Comparison of ENCODE assay signal across 8 cellular contexts in genomic region chr12:54173066-54173726, GRCh38. TPM values are rescaled to one million over a fixed set of nuclear protein-coding genes. Genes with fewer than 3 reads are reported as not detected.
DNase-seq lines count a peak whose midpoint lies in the region; ATAC-seq, FAIRE-seq and TF ChIP-seq lines count a peak whose summit lies in the region.

No MANE protein-coding gene starts in this region.

- CTCF ChIA-PET in PC-3 (lab: Charles Lee): interaction anchor here (0.5 to 0.9 kb wide), 3 partner anchors 34 to 427 kb away, joined by 3 to 6 read pairs (median 4); partner anchors contain the start of gene HOXC8
- CTCF ChIA-PET in GM12878 (lab: Yijun Ruan, JAX): interaction anchor here (0.9 to 1.5 kb wide), 3 partner anchors 78 to 181 kb away, joined by 3 to 4 read pairs (median 3); partner anchors contain the start of gene HOXC5

- peak overlapping the region; percentile 46 for H3K9ac ChIP-seq in PC-3 (ENCODE audit: low read length)
- H3K9ac ChIP-seq in GM12878 (ENCODE audit: control insufficient read depth, insufficient read depth, low read length): no peak overlapping the region

- H3K4me2 ChIP-seq in PC-3 (ENCODE audit: low read length): peak overlapping the region; percentile 91
- peak overlapping the region; percentile 64 for H3K4me2 ChIP-seq in GM12878 (ENCODE audit: control insufficient read depth, insufficient read depth)

- WGBS in GM12878 (ENCODE audit: insufficient coverage, insufficient replicate concordance, low lambda C conversion rate, missing lambda C conversion rate): 2% methylated on average over 28 of the region's 60 CpGs

- FAIRE-seq in GM12878 (lab: Jason Lieb, UNC) (no peak), H54 (lab: Jason Lieb, UNC) (no peak)

- intact Hi-C loops in PC-3 (cut with micrococcal nuclease) (no loop called here), GM12878 (cut with micrococcal nuclease; ENCODE audit: unreplicated experiment) (no loop called here)

- no peaks in the 10 kb centered on the region for H4K20me1 ChIP-seq in PC-3 (ENCODE audit: low read length)
- no peaks in the 10 kb centered on the region for H4K20me1 ChIP-seq in GM12878 (ENCODE audit: control insufficient read depth, insufficient read depth)

- POLR2A ChIA-PET in PC-3 (lab: Charles Lee; ENCODE audit: unreplicated experiment) (no interaction called here), GM12878 (lab: Charles Lee) (interaction anchor here (0.8 kb wide), 1 partner anchor 15 kb away, joined by 3 read pairs; no protein-coding TSS in a partner anchor)

- H2AFZ ChIP-seq in PC-3 (ENCODE audit: low read length): peak overlapping the region; percentile 90
- H2AFZ ChIP-seq in GM12878 (ENCODE audit: control insufficient read depth, low read depth, low read length): peak overlapping the region; percentile 57

- ATAC-seq in PC-3 (peak; percentile 67), GM12878 (peak; percentile 48)

- H3K4me1 ChIP-seq in PC-3 (ENCODE audit: insufficient read depth, low read length) (peaks cover 9% of the 10 kb centered on the region; the same call in 1 of the 2 replicates), GM12878 (ENCODE audit: control insufficient read depth, insufficient read depth, low read length) (peaks cover 21% of the 10 kb centered on the region)

- in situ Hi-C loops in GM12878 (cut with MboI): no loop called here

- SMC1A ChIA-PET in GM12878 (lab: Charles Lee; ENCODE audit: uncharacterized antibody, unreplicated experiment): no interaction called here

- H3K4me3 ChIP-seq in PC-3 (ENCODE audit: low read length) (peak overlapping the region; percentile 66), GM12878 (0 out of 2 replicates have a peak overlapping the region, but pooled peaks have one; percentile 17)

- H3K9me3 ChIP-seq in PC-3 (ENCODE audit: low read length) (no peaks in the 10 kb centered on the region), GM12878 (replicated peaks; ENCODE audit: control insufficient read depth, insufficient read depth, low read length) (no peaks in the 10 kb centered on the region)

- TF ChIP-seq POLR2A in GM12878 (IDR thresholded peaks at IDR 0.05; ENCODE audit: low read depth, low read length) (no peak), H54 (IDR thresholded peaks at IDR 0.05; ENCODE audit: low read depth, low read length) (no peak)

- H3K79me2 ChIP-seq in PC-3 (ENCODE audit: low read length): no peaks in the 10 kb centered on the region
- H3K79me2 ChIP-seq in GM12878 (ENCODE audit: control insufficient read depth, insufficient read depth, low read length): no peaks in the 10 kb centered on the region

- TF ChIP-seq CTCF in PC-3 (conservative IDR thresholded peaks at IDR 0.05; ENCODE audit: low read depth, low read length): no peak
- TF ChIP-seq CTCF in GM12878 (IDR thresholded peaks at IDR 0.05 in 2 of 3, conservative IDR thresholded peaks at IDR 0.05 in 1 of 3; ENCODE audit: control insufficient read depth in 2 of 3, extremely low read depth in 1 of 3, insufficient read depth in 1 of 3, low read depth in 3 of 3, low read length in 3 of 3): no peak

- H3K36me3 ChIP-seq in PC-3 (ENCODE audit: low read depth, low read length): no peaks in the 10 kb centered on the region
- no peaks in the 10 kb centered on the region for H3K36me3 ChIP-seq in GM12878 (ENCODE audit: control insufficient read depth in 2 of 2, insufficient read depth in 2 of 2, low read length in 1 of 2)

- no peaks in the 10 kb centered on the region for H3F3A ChIP-seq in PC-3 (ENCODE audit: low read length, unreplicated experiment)

- no peaks in the 10 kb centered on the region for H3K9me2 ChIP-seq in PC-3 (replicated peaks; ENCODE audit: low read length)

- no peak overlapping the region for H3K27ac ChIP-seq in PC-3 (ENCODE audit: low read length)
- H3K27ac ChIP-seq in GM12878 (ENCODE audit: control insufficient read depth, insufficient read depth): no peak overlapping the region

- TF ChIP-seq EP300 in GM12878 (IDR thresholded peaks at IDR 0.05; ENCODE audit: borderline replicate concordance in 1 of 2, control insufficient read depth in 1 of 2, low read depth in 2 of 2, low read length in 2 of 2): no peak

- 0 out of 2 replicates have a peak, but pooled peaks cover 5% of the 10 kb centered on the region for H3K27me3 ChIP-seq in PC-3 (ENCODE audit: low read length)
- H3K27me3 ChIP-seq in GM12878 (replicated peaks in 1 of 2; ENCODE audit: control insufficient read depth in 2 of 2, insufficient read depth in 2 of 2, low read length in 1 of 2): peaks cover 9 to 12% of the 10 kb centered on the region in 2 experiments

- BruUV-seq in PC-3 (replicated peaks; lab: Mats Ljungman, UMichigan) (no TSS peak), GM12878 (replicated peaks; lab: Mats Ljungman, UMichigan) (no TSS peak)

- no peak for TF ChIP-seq RAD21 in GM12878 (IDR thresholded peaks at IDR 0.05; ENCODE audit: insufficient read depth, low read depth, low read length)

- peak; percentile 68 for DNase-seq in activated effector memory CD4-positive, alpha-beta T cell treated with anti-CD3 and anti-CD28 coated beads, Interleukin-2, amount 50 U/mL, for 16 hours
- no peak for DNase-seq in activated effector memory CD4-positive, alpha-beta T cell treated with Interleukin-2 at 50 U/mL for 16 hours
- DNase-seq in PC-3 (peak; percentile 58), GM12878 (ENCODE audit: low read depth, low spot score) (no peak), iris pigment epithelial cell (ENCODE audit: low read depth) (peak; percentile 30), H54 (ENCODE audit: insufficient read length, low spot score) (no peak), DMS79 (lab: John Stamatoyannopoulos, UW) (no peak)
- peak; percentile 7 to 36 for DNase-seq in stimulated activated CD4-positive, alpha-beta T cell treated with anti-CD3 and anti-CD28 coated beads, Interleukin-2, amount 100 ng/mL, for 48 hours

- RAD21 ChIA-PET in GM12878 (lab: Charles Lee; ENCODE audit: unreplicated experiment): interaction anchor here (0.9 to 1.5 kb wide), 6 partner anchors 15 to 156 kb away, joined by 3 to 6 read pairs (median 4); partner anchors contain the start of genes HOXC5 and SMUG1

TF ChIP-seq in GM12878, 131 proteins besides CTCF, POLR2A, EP300 and RAD21:
- TF ChIP-seq GATAD2B (conservative IDR thresholded peaks at IDR 0.05; ENCODE audit: low read depth) (0 out of 2 replicates have a peak, but pooled peaks have one; percentile 27), HDGF (IDR thresholded peaks at IDR 0.05) (0 out of 2 replicates have a peak, but pooled peaks have one; percentile 43), E2F4 (IDR thresholded peaks at IDR 0.05; ENCODE audit: low read depth, low read length) (no peak), MYC (IDR thresholded peaks at IDR 0.05; ENCODE audit: insufficient read depth, insufficient read length, insufficient replicate concordance, low read length, severe bottlenecking) (no peak), YY1 (IDR thresholded peaks at IDR 0.05; ENCODE audit: low read depth, low read length) (no peak), ESRRA (IDR thresholded peaks at IDR 0.05; ENCODE audit: low read length) (no peak), IRF5 (IDR thresholded peaks at IDR 0.05; ENCODE audit: borderline replicate concordance) (no peak), EGR1 (IDR thresholded peaks at IDR 0.05; ENCODE audit: borderline replicate concordance in 1 of 2, low read depth in 2 of 2, low read length in 2 of 2) (0 out of 3 replicates have a peak, but pooled peaks of 1 of the 2 experiments have one; percentile 12), PAX5 (IDR thresholded peaks at IDR 0.05; ENCODE audit: borderline replicate concordance, low read depth, low read length) (no peak), CREB1 (IDR thresholded peaks at IDR 0.05; ENCODE audit: low read depth) (0 out of 2 replicates have a peak, but pooled peaks have one; percentile 30)

RNA-seq across cellular contexts. Expression of gene SMUG1, which starts 15.6 kb away (rescaled TPM):
- 69.8 and 93.5 TPM in 2 replicates for total RNA-seq in PC-3 (2014; rRNA removed)
- total RNA-seq in GM12878 (2013; cell fraction: nucleolus; rRNA removed): 66.8 and 75.9 TPM in 2 replicates
- 38.7 and 47.3 TPM in 2 replicates for total RNA-seq in GM12878 (2014; rRNA removed)
- 26.0 and 28.0 TPM in 2 replicates for total RNA-seq in GM12878 (2014; rRNA removed; fragmentation: Illumina TruSeq; extraction: Trizol)
- total RNA-seq in GM12878 (2021): 27.4 and 28.2 TPM in 2 replicates
- 31.3 TPM for polyA plus RNA-seq in GM12878 (2011; ENCODE audit: low read depth)
- 30.0 and 32.4 TPM in 2 replicates for polyA plus RNA-seq in GM12878 (2011; rRNA removed)
- 40.8 and 46.0 TPM in 2 replicates for polyA plus RNA-seq in GM12878 (2011; cell fraction: cytosol; rRNA removed)
- polyA plus RNA-seq in GM12878 (2011; cell fraction: nucleus; rRNA removed): 33.9 and 44.5 TPM in 2 replicates
- 29.1 and 30.7 TPM in 2 replicates for polyA plus RNA-seq in GM12878 (2012)
- polyA plus RNA-seq in GM12878 (2014; fragmentation: Illumina TruSeq; extraction: Trizol): 13.8 and 24.6 TPM in 2 replicates
- 10 to 100 TPM; 67.5 to 72.4 TPM for polyA plus RNA-seq in GM12878 (2014; fragmentation: Nextera tagmentation; extraction: Ambion mirVana)
- polyA plus RNA-seq in GM12878 (2014; rRNA removed): 55.4 and 59.8 TPM in 2 replicates
- polyA plus RNA-seq in GM12878 (2016; fragmentation: Nextera tagmentation; extraction: Ambion mirVana): 10 to 100 TPM; 37.9 to 38.3 TPM
- polyA minus RNA-seq in GM12878 (2011; rRNA and poly(A)+ RNA removed): 19.5 and 36.0 TPM in 2 replicates
- 5.5 and 10.4 TPM in 2 replicates for polyA minus RNA-seq in GM12878 (2011; cell fraction: cytosol; rRNA and poly(A)+ RNA removed)
- 21.0 and 31.2 TPM in 2 replicates for polyA minus RNA-seq in GM12878 (2011; cell fraction: nucleus; rRNA and poly(A)+ RNA removed)

Comparison
In these comparisons a context has a peak if more than half of its experiments do, and no peak if none do; other contexts are left out.
1. DNase-seq: peak in activated effector memory CD4-positive, alpha-beta T cell treated with anti-CD3 and anti-CD28 coated beads, Interleukin-2, amount 50 U/mL, for 16 hours (single experiment), PC-3 (single experiment), iris pigment epithelial cell (single experiment) and stimulated activated CD4-positive, alpha-beta T cell treated with anti-CD3 and anti-CD28 coated beads, Interleukin-2, amount 100 ng/mL, for 48 hours (2 of 2); none in activated effector memory CD4-positive, alpha-beta T cell treated with Interleukin-2 at 50 U/mL for 16 hours (single experiment), GM12878 (single experiment), H54 (single experiment) and DMS79 (single experiment).